ENCODE assay signal across 14 cellular contexts in the genomic region with DNA sequence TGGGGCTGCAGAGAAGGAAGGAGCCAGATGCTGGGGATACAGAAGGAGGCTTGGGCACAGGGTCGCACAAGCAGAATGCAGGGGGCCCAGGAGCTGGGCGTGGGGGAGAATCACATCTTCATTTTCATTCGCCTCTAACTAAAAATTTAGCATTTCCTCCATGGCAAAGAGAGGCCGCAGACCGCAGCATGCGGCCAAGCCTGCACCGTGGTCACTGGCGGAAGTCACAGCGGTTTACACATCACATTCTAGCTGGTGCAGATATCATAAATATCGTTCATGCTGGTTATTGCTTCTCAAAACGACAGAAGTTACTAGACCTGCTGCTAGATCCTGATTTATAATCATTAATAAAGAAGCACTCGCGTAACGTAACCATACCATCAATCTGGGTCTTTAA.
"Had no signal": no experiment of that assay in that cellular context is flagged by ENCODE, and none has a peak within 500 bp of the region (broad histone marks: within the 10 kb centered on the region; RNA-seq: fewer than 3 reads in every experiment).

No MANE protein-coding gene starts in this region.

- H3K36me3 ChIP-seq: breast epithelium, neutrophil had no signal

- H3K27ac ChIP-seq: breast epithelium, neutrophil, thoracic aorta had no signal

- H3K9me3 ChIP-seq: breast epithelium, esophagus muscularis mucosa, neutrophil, stomach, thoracic aorta had no signal

- ATAC-seq: left cardiac atrium had no signal

- H3K27me3 ChIP-seq: breast epithelium, esophagus muscularis mucosa, stomach had no signal

- H3K4me3 ChIP-seq: breast epithelium, esophagus muscularis mucosa, lung, stomach, thoracic aorta had no signal

- DNase-seq: activated CD4-positive, alpha-beta T cell treated with anti-CD3 and anti-CD28 coated beads for 1 hour; activated effector memory CD4-positive, alpha-beta T cell treated with Interleukin-2 at 50 U/mL for 16 hours; activated T-cell treated with anti-CD3 and anti-CD28 coated beads, Interleukin-2, amount 50 U/mL, for 24 hours; anterior cingulate cortex; left cardiac atrium; midbrain; naive B cell; stimulated activated CD4-positive, alpha-beta T cell treated with anti-CD3 and anti-CD28 coated beads, Interleukin-4, amount 100 ng/mL, for 4 hours; stomach had no signal

- H3K4me1 ChIP-seq: breast epithelium had no signal
